Comparison of ENCODE assay signal across 1 cellular context in the genomic region with DNA sequence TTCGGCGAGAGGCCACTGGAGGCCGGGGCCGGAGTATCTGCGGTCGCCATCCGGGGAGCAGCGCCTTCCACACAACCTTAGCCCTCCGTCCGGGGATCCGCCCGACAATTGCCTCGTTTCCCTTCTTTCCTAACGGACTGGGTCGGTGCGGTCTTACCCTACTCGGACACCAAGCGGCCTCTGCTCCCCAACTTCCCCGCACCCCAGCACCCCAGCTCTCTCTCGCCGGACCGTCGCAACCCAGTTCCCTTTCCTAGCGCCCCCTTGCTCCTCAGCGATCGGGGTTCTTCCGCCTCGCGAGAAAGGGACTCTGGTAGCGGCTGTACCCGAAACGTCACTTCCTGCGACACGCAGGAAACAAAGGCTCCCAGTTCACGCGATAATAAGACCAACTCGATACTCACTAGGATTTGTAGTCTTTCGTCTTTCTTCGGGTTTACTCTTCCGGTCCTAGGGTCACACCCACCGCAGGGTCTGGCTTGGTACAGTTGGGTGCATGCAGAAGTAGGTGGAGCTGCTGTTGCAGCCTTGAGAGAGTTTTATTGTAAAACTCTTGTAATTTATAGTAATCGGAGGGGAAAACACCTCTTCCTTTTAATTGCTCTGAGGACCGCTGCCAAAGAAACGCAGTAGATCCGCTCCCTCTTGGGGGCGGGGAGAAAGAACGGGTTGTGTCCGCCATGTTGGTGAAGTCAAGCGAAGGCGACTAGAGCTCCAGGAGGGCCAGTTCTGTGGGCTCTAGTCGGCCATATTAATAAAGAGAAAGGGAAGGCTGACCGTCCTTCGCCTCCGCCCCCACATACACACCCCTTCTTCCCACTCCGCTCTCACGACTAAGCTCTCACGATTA.
TF ChIP-seq lines count a peak whose summit lies in the region.

A gene (plus strand): TSS at position 741 of the 850 bp plus-strand sequence. CDS start 209 bp downstream, outside the sequence.
A gene with protein sequence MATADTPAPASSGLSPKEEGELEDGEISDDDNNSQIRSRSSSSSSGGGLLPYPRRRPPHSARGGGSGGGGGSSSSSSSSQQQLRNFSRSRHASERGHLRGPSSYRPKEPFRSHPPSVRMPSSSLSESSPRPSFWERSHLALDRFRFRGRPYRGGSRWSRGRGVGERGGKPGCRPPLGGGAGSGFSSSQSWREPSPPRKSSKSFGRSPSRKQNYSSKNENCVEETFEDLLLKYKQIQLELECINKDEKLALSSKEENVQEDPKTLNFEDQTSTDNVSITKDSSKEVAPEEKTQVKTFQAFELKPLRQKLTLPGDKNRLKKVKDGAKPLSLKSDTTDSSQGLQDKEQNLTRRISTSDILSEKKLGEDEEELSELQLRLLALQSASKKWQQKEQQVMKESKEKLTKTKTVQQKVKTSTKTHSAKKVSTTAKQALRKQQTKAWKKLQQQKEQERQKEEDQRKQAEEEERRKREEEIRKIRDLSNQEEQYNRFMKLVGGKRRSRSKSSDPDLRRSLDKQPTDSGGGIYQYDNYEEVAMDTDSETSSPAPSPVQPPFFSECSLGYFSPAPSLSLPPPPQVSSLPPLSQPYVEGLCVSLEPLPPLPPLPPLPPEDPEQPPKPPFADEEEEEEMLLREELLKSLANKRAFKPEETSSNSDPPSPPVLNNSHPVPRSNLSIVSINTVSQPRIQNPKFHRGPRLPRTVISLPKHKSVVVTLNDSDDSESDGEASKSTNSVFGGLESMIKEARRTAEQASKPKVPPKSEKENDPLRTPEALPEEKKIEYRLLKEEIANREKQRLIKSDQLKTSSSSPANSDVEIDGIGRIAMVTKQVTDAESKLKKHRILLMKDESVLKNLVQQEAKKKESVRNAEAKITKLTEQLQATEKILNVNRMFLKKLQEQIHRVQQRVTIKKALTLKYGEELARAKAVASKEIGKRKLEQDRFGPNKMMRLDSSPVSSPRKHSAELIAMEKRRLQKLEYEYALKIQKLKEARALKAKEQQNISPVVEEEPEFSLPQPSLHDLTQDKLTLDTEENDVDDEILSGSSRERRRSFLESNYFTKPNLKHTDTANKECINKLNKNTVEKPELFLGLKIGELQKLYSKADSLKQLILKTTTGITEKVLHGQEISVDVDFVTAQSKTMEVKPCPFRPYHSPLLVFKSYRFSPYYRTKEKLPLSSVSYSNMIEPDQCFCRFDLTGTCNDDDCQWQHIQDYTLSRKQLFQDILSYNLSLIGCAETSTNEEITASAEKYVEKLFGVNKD (N-terminal part only) (minus strand): TSS at position 288 of the 850 bp plus-strand sequence. CDS start 238 bp downstream, at position 50.

TF ChIP-seq in HEK293, 187 proteins besides CTCF, POLR2A, EP300 and RAD21 (continued from another document and continues in another):
- TF ChIP-seq, protein P1, sequence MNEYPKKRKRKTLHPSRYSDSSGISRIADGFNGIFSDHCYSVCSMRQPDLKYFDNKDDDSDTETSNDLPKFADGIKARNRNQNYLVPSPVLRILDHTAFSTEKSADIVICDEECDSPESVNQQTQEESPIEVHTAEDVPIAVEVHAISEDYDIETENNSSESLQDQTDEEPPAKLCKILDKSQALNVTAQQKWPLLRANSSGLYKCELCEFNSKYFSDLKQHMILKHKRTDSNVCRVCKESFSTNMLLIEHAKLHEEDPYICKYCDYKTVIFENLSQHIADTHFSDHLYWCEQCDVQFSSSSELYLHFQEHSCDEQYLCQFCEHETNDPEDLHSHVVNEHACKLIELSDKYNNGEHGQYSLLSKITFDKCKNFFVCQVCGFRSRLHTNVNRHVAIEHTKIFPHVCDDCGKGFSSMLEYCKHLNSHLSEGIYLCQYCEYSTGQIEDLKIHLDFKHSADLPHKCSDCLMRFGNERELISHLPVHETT (tag by site-specific recombination; IDR thresholded peaks at IDR 0.05): peak; percentile 19; the same call in 1 of the 2 replicates
- TF ChIP-seq ZBTB20 (tag by site-specific recombination; IDR thresholded peaks at IDR 0.05): peak; percentile 90
- TF ChIP-seq, protein P2, sequence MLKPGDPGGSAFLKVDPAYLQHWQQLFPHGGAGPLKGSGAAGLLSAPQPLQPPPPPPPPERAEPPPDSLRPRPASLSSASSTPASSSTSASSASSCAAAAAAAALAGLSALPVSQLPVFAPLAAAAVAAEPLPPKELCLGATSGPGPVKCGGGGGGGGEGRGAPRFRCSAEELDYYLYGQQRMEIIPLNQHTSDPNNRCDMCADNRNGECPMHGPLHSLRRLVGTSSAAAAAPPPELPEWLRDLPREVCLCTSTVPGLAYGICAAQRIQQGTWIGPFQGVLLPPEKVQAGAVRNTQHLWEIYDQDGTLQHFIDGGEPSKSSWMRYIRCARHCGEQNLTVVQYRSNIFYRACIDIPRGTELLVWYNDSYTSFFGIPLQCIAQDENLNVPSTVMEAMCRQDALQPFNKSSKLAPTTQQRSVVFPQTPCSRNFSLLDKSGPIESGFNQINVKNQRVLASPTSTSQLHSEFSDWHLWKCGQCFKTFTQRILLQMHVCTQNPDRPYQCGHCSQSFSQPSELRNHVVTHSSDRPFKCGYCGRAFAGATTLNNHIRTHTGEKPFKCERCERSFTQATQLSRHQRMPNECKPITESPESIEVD (tag by site-specific recombination; IDR thresholded peaks at IDR 0.05): peak; percentile 84
- peak; percentile 71 for TF ChIP-seq KLF8 (tag by site-specific recombination; IDR thresholded peaks at IDR 0.05)
- TF ChIP-seq ZNF629 (tag by site-specific recombination; IDR thresholded peaks at IDR 0.05): peak; percentile 83
- peak; percentile 96 for TF ChIP-seq KLF9 (tag by site-specific recombination; IDR thresholded peaks at IDR 0.05; ENCODE audit: low read depth)
- peak; percentile 44; the same call in 1 of the 2 replicates for TF ChIP-seq KLF7 (tag by site-specific recombination; IDR thresholded peaks at IDR 0.05; ENCODE audit: borderline replicate concordance)
- TF ChIP-seq, protein P3, sequence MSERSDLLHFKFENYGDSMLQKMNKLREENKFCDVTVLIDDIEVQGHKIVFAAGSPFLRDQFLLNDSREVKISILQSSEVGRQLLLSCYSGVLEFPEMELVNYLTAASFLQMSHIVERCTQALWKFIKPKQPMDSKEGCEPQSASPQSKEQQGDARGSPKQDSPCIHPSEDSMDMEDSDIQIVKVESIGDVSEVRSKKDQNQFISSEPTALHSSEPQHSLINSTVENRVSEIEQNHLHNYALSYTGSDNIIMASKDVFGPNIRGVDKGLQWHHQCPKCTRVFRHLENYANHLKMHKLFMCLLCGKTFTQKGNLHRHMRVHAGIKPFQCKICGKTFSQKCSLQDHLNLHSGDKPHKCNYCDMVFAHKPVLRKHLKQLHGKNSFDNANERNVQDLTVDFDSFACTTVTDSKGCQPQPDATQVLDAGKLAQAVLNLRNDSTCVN (tag by site-specific recombination; optimal IDR thresholded peaks at IDR 0.05): peak; percentile 17
- TF ChIP-seq OVOL3 (tag by site-specific recombination; IDR thresholded peaks at IDR 0.05): peak; percentile 54; the same call in 1 of the 2 replicates
- TF ChIP-seq, protein P4, sequence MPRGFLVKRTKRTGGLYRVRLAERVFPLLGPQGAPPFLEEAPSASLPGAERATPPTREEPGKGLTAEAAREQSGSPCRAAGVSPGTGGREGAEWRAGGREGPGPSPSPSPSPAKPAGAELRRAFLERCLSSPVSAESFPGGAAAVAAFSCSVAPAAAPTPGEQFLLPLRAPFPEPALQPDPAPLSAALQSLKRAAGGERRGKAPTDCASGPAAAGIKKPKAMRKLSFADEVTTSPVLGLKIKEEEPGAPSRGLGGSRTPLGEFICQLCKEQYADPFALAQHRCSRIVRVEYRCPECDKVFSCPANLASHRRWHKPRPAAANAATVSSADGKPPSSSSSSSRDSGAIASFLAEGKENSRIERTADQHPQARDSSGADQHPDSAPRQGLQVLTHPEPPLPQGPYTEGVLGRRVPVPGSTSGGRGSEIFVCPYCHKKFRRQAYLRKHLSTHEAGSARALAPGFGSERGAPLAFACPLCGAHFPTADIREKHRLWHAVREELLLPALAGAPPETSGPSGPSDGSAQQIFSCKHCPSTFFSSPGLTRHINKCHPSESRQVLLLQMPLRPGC (tag by site-specific recombination; IDR thresholded peaks at IDR 0.05): no peak; the same call in 1 of the 2 replicates
- peak; percentile 87 for TF ChIP-seq YY2 (tag by site-specific recombination; IDR thresholded peaks at IDR 0.05)
- peak; percentile 20; the same call in 1 of the 2 replicates for TF ChIP-seq ZIC2 (tag by site-specific recombination; IDR thresholded peaks at IDR 0.05)
- TF ChIP-seq, protein P5, sequence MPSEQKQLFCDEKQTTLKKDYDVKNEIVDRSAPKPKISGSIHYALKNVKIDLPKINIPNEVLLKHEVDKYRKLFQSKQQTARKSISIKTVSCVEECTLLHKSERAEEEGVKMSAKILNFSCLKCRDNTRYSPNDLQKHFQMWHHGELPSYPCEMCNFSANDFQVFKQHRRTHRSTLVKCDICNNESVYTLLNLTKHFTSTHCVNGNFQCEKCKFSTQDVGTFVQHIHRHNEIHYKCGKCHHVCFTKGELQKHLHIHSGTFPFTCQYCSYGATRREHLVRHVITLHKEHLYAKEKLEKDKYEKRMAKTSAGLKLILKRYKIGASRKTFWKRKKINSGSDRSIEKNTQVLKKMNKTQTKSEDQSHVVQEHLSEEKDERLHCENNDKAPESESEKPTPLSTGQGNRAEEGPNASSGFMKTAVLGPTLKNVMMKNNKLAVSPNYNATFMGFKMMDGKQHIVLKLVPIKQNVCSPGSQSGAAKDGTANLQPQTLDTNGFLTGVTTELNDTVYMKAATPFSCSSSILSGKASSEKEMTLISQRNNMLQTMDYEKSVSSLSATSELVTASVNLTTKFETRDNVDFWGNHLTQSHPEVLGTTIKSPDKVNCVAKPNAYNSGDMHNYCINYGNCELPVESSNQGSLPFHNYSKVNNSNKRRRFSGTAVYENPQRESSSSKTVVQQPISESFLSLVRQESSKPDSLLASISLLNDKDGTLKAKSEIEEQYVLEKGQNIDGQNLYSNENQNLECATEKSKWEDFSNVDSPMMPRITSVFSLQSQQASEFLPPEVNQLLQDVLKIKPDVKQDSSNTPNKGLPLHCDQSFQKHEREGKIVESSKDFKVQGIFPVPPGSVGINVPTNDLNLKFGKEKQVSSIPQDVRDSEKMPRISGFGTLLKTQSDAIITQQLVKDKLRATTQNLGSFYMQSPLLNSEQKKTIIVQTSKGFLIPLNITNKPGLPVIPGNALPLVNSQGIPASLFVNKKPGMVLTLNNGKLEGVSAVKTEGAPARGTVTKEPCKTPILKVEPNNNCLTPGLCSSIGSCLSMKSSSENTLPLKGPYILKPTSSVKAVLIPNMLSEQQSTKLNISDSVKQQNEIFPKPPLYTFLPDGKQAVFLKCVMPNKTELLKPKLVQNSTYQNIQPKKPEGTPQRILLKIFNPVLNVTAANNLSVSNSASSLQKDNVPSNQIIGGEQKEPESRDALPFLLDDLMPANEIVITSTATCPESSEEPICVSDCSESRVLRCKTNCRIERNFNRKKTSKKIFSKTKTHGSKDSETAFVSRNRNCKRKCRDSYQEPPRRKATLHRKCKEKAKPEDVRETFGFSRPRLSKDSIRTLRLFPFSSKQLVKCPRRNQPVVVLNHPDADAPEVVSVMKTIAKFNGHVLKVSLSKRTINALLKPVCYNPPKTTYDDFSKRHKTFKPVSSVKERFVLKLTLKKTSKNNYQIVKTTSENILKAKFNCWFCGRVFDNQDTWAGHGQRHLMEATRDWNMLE (tag by site-specific recombination; conservative IDR thresholded peaks at IDR 0.05; ENCODE audit: low read depth): peak; percentile 84
- peak; percentile 86; the same call in 1 of the 2 replicates for TF ChIP-seq KLF16 (tag by site-specific recombination; IDR thresholded peaks at IDR 0.05)
- peak; percentile 59; the same call in 1 of the 2 replicates for TF ChIP-seq ZNF341 (tag by site-specific recombination; IDR thresholded peaks at IDR 0.05; ENCODE audit: low read depth)
- TF ChIP-seq SP3 (tag by site-specific recombination; IDR thresholded peaks at IDR 0.05): peak; percentile 98
- peak; percentile 49 for TF ChIP-seq ZNF600 (tag by site-specific recombination; IDR thresholded peaks at IDR 0.05)
- TF ChIP-seq, protein P6, sequence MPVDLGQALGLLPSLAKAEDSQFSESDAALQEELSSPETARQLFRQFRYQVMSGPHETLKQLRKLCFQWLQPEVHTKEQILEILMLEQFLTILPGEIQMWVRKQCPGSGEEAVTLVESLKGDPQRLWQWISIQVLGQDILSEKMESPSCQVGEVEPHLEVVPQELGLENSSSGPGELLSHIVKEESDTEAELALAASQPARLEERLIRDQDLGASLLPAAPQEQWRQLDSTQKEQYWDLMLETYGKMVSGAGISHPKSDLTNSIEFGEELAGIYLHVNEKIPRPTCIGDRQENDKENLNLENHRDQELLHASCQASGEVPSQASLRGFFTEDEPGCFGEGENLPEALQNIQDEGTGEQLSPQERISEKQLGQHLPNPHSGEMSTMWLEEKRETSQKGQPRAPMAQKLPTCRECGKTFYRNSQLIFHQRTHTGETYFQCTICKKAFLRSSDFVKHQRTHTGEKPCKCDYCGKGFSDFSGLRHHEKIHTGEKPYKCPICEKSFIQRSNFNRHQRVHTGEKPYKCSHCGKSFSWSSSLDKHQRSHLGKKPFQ (tag by site-specific recombination; IDR thresholded peaks at IDR 0.05): 0 out of 2 replicates have a peak, but pooled peaks have one; percentile 27
- peak; percentile 96 for TF ChIP-seq ZBTB17 (tag by site-specific recombination; IDR thresholded peaks at IDR 0.05)
- peak; percentile 48 for TF ChIP-seq ZNF660 (tag by site-specific recombination; IDR thresholded peaks at IDR 0.05)
- TF ChIP-seq ZNF561 (tag by site-specific recombination; IDR thresholded peaks at IDR 0.05; ENCODE audit: borderline replicate concordance): peak; percentile 73
- TF ChIP-seq, protein P7, sequence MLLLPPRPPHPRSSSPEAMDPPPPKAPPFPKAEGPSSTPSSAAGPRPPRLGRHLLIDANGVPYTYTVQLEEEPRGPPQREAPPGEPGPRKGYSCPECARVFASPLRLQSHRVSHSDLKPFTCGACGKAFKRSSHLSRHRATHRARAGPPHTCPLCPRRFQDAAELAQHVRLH (tag by site-specific recombination; IDR thresholded peaks at IDR 0.05): peak; percentile 82
- TF ChIP-seq ZNF324 (tag by site-specific recombination; IDR thresholded peaks at IDR 0.05): peak; percentile 21; the same call in 1 of the 2 replicates
- TF ChIP-seq ZBTB7A (tag by site-specific recombination; IDR thresholded peaks at IDR 0.05; ENCODE audit: low read depth): 0 out of 2 replicates have a peak, but pooled peaks have one; percentile 70
- peak; percentile 92 for TF ChIP-seq EGR2 (tag by site-specific recombination; IDR thresholded peaks at IDR 0.05; ENCODE audit: low read depth)
- peak; percentile 73 for TF ChIP-seq ZNF2 (tag by site-specific recombination; IDR thresholded peaks at IDR 0.05)
- peak; percentile 92 for TF ChIP-seq PRDM1 (tag by site-specific recombination; IDR thresholded peaks at IDR 0.05)
- peak; percentile 52 for TF ChIP-seq ZBTB8A (tag by site-specific recombination; IDR thresholded peaks at IDR 0.05)
- peak; percentile 32; the same call in 1 of the 2 replicates for TF ChIP-seq ZNF391 (tag by site-specific recombination; IDR thresholded peaks at IDR 0.05; ENCODE audit: borderline replicate concordance, low read depth)
- TF ChIP-seq, protein P8, sequence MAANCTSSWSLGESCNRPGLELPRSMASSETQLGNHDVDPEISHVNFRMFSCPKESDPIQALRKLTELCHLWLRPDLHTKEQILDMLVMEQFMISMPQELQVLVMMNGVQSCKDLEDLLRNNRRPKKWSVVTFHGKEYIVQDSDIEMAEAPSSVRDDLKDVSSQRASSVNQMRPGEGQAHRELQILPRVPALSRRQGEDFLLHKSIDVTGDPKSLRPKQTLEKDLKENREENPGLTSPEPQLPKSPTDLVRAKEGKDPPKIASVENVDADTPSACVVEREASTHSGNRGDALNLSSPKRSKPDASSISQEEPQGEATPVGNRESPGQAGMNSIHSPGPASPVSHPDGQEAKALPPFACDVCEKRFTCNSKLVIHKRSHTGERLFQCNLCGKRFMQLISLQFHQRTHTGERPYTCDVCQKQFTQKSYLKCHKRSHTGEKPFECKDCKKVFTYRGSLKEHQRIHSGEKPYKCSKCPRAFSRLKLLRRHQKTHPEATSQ (tag by site-specific recombination; IDR thresholded peaks at IDR 0.05): peak; percentile 69; the same call in 1 of the 2 replicates
- peak; percentile 56; the same call in 1 of the 2 replicates for TF ChIP-seq MZF1 (tag by site-specific recombination; IDR thresholded peaks at IDR 0.05; ENCODE audit: borderline replicate concordance)
- no peak for TF ChIP-seq ZNF211 (tag by site-specific recombination; IDR thresholded peaks at IDR 0.05; ENCODE audit: low read depth)
